In the genomic region with DNA sequence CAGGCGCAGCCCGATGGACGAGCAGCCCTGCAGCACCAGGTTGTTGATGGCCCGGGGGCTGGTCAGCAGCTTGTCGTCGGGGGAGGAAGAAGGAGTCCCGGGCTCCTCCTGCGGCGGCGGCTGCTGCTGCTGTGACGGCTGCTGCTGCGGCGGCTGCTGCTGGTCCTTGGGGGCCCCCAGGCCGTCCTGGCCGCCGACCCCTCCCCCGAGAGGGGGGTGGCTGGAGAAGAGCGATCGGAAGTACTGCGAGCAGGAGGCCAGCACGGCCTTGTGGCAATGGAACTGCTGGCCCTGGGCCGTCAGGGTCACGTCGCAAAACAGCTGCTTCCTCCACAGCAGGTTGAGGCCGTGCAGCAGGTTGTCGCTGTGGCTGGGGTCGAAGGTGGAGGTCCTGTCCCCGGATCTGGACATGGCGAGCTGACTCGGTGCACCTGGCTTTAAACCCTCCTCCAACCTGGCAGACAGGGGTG, we compare ENCODE assay signal across 9 cellular contexts. TPM values are rescaled to one million over a fixed set of nuclear protein-coding genes. Genes with fewer than 3 reads are reported as not detected.
DNase-seq lines count a peak whose midpoint lies in the region; ATAC-seq and TF ChIP-seq lines count a peak whose summit lies in the region.
"Had no signal": no experiment of that assay in that cellular context is flagged by ENCODE, and none has a peak within 500 bp of the region (broad histone marks: within the 10 kb centered on the region; RNA-seq: fewer than 3 reads in every experiment).

No MANE protein-coding gene starts in this region.

- no peak overlapping the region for H3K27ac Mint-ChIP-seq in natural killer cell treated with Interleukin-12 subunit alpha and Interleukin-12 subunit beta and Interleukin-15 and Interleukin-18, amount 100 ng/mL, for 72 hours
- H3K27ac Mint-ChIP-seq in natural killer cell (no peak overlapping the region), mesothelial cell of epicardium (no peak overlapping the region)

- WGBS in aorta, 2 donors: 1 to 2% methylated on average over 26 to 30 of the region's 30 CpGs

- H3K9me3 ChIP-seq in aorta (ENCODE audit: control insufficient read depth, low read length): no peaks in the 10 kb centered on the region

- no peaks in the 10 kb centered on the region for H3K4me1 Mint-ChIP-seq in natural killer cell treated with Interleukin-12 subunit alpha and Interleukin-12 subunit beta and Interleukin-15 and Interleukin-18, amount 100 ng/mL, for 72 hours (ENCODE audit: low read depth in 2 of 2)
- H3K4me1 Mint-ChIP-seq in natural killer cell: no peaks in the 10 kb centered on the region
- peaks cover 22% of the 10 kb centered on the region for H3K4me1 Mint-ChIP-seq in mesothelial cell of epicardium

- no peak overlapping the region for H3K4me3 Mint-ChIP-seq in natural killer cell treated with Interleukin-12 subunit alpha and Interleukin-12 subunit beta and Interleukin-15 and Interleukin-18, amount 100 ng/mL, for 72 hours
- H3K4me3 Mint-ChIP-seq in natural killer cell: no peak overlapping the region
- H3K4me3 Mint-ChIP-seq in mesothelial cell of epicardium: peak overlapping the region; percentile 57

- intact Hi-C loops in natural killer cell (cut with micrococcal nuclease): no loop called here
- intact Hi-C loops in aorta (cut with DNase I): no loop called here

- H3K36me3 Mint-ChIP-seq in natural killer cell treated with Interleukin-12 subunit alpha and Interleukin-12 subunit beta and Interleukin-15 and Interleukin-18, amount 100 ng/mL, for 72 hours: peaks cover 11% of the 10 kb centered on the region
- H3K36me3 Mint-ChIP-seq in natural killer cell (no peaks in the 10 kb centered on the region), mesothelial cell of epicardium (no peaks in the 10 kb centered on the region)

- H3K27me3 Mint-ChIP-seq in natural killer cell treated with Interleukin-12 subunit alpha and Interleukin-12 subunit beta and Interleukin-15 and Interleukin-18, amount 100 ng/mL, for 72 hours: peaks cover 30 to 42% of the 10 kb centered on the region in 2 donors
- peaks cover 17 to 40% of the 10 kb centered on the region in 2 donors for H3K27me3 Mint-ChIP-seq in natural killer cell (ENCODE audit: low read depth in 2 of 2)
- peaks cover 83% of the 10 kb centered on the region for H3K27me3 Mint-ChIP-seq in mesothelial cell of epicardium (ENCODE audit: low read depth)

- peaks cover 0 to 2% of the 10 kb centered on the region in 2 donors for H3K27me3 ChIP-seq in aorta (ENCODE audit: control insufficient read depth in 1 of 2, insufficient read depth in 2 of 2, low read length in 1 of 2)

- no peaks in the 10 kb centered on the region for H3K9me3 Mint-ChIP-seq in natural killer cell treated with Interleukin-12 subunit alpha and Interleukin-12 subunit beta and Interleukin-15 and Interleukin-18, amount 100 ng/mL, for 72 hours
- H3K9me3 Mint-ChIP-seq in natural killer cell (peaks cover 0 to 4% of the 10 kb centered on the region in 2 donors), mesothelial cell of epicardium (no peaks in the 10 kb centered on the region)

- peak overlapping the region; percentile 67 for H3K4me3 ChIP-seq in coronary artery
- peak overlapping the region in 1 of 2 donors; percentile 52 for H3K4me3 ChIP-seq in aorta (ENCODE audit: low read length in 2 of 2)

- TF ChIP-seq CTCF in natural killer cell (IDR thresholded peaks at IDR 0.05) (no peak), coronary artery (IDR thresholded peaks at IDR 0.05) (no peak), mesothelial cell of epicardium (IDR thresholded peaks at IDR 0.05; ENCODE audit: unreplicated experiment) (no peak)

- no peaks in the 10 kb centered on the region for H3K36me3 ChIP-seq in aorta (ENCODE audit: control insufficient read depth in 1 of 2, insufficient read depth in 2 of 2, low read length in 1 of 2)

- DNase-seq in natural killer cell treated with Interleukin-12 subunit alpha and Interleukin-12 subunit beta and Interleukin-15 and Interleukin-18, amount 100 ng/mL, for 72 hours (ENCODE audit: low spot score): no peak
- DNase-seq in natural killer cell: no peak
- no peak for DNase-seq in coronary artery (ENCODE audit: low spot score)
- no peak for DNase-seq in mesothelial cell of epicardium (ENCODE audit: low spot score in 2 of 2, unreplicated experiment in 2 of 2)
- DNase-seq in aorta: no peak
- DNase-seq in hepatic stellate cell (ENCODE audit: low spot score): no peak
- DNase-seq in cortex of kidney (lab: John Stamatoyannopoulos, UW): no peak
- DNase-seq in HCEC 1CT: no peak
- DNase-seq: NCI-H187 treated with DMSO at 0.1 percent for 48 hours had no signal

- no peaks in the 10 kb centered on the region for H3K4me1 ChIP-seq in aorta (ENCODE audit: control insufficient read depth in 1 of 2, insufficient read depth in 2 of 2, low read length in 2 of 2)

- H3K27ac ChIP-seq in coronary artery (no peak overlapping the region), aorta (ENCODE audit: low read depth in 1 of 2, low read length in 2 of 2) (no peak overlapping the region)

- peak; percentile 6 to 20 for ATAC-seq in natural killer cell treated with Interleukin-12 subunit alpha and Interleukin-12 subunit beta and Interleukin-15 and Interleukin-18, amount 100 ng/mL, for 72 hours
- ATAC-seq in natural killer cell (no peak), aorta (ENCODE audit: low FRiP score) (peak; percentile 61)

RNA-seq across cellular contexts. Expression of a gene that starts 2.6 kb away (rescaled TPM):
- total RNA-seq in natural killer cell treated with Interleukin-12 subunit alpha and Interleukin-12 subunit beta and Interleukin-15 and Interleukin-18, amount 100 ng/mL, for 72 hours: under 1 TPM in 1 of 2 donors, not detected in 1; 0.22 TPM
- total RNA-seq in natural killer cell: under 1 TPM in 2 of 3 donors, not detected in 1; 0.26 to 0.28 TPM
- 0.04 to 0.11 TPM (median 0.09 TPM) in 3 replicates for total RNA-seq in mesothelial cell of epicardium
- under 1 TPM; 0.09 to 0.36 TPM for total RNA-seq in aorta
- not detected for polyA plus RNA-seq in aorta

Comparison
In these comparisons a context has a peak if more than half of its experiments do, and no peak if none do; other contexts are left out.
1. ATAC-seq: peak in natural killer cell treated with Interleukin-12 subunit alpha and Interleukin-12 subunit beta and Interleukin-15 and Interleukin-18, amount 100 ng/mL, for 72 hours (2 of 2) and aorta (single experiment); none in natural killer cell (0 of 3).